8 cellular contexts compared by ENCODE assay signal in the genomic region with DNA sequence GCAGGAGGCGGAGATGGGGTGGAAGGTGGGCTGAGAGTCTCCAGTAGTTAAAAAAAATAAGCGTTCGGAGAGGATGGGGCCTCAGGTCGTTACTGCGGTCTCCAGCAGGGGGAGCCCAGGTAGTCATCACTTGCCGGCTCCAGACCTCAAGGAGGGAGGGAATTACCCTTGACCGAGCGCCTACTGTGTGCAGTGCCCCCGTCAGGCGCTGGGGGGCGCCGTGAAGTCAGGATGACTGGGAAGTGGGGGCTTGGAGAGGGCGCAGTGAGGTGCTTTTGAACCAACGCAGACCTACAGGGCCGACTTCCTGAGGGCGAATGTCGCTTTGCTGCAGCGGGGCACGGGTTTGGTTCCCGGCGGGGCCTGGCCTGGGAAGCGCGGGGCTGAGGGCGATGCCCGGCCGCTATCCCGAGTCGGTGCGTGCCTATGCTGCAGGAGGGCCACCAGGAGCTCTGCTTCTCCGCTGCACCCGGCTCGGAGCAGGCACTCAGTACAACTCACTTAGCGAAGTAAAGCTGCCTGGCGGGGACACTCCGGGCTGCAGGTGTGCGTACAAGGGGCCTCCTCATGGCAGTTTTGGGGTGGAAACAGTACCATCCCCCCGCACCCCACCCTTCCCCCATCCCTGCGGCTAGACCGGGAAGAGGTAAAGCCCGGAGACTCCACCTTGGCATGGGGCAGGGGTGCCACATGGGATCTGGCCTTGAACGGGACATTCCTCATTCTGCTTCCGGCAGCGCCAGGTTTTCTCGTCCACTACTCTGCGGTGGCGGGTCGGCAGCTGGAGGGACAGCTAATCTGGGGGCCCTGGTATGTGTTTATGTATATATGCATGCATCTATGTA.
DNase-seq lines count a peak whose midpoint lies in the region; ATAC-seq and TF ChIP-seq lines count a peak whose summit lies in the region.

No MANE protein-coding gene starts in this region.

- H4K20me1 ChIP-seq in OCI-LY3 (ENCODE audit: insufficient read depth, low read length): peaks cover 14% of the 10 kb centered on the region; the same call in 1 of the 2 replicates

- H3K4me3 ChIP-seq in Caco-2 (ENCODE audit: low read depth, low read length) (no peak overlapping the region), OCI-LY3 (ENCODE audit: low read length) (no peak overlapping the region), fibroblast of mammary gland (ENCODE audit: control insufficient read depth, low read depth, low read length) (no peak overlapping the region), upper lobe of right lung (no peak overlapping the region)

- H3K4me3 Mint-ChIP-seq in Caco-2 (ENCODE audit: unreplicated experiment): no peak overlapping the region
- no peak overlapping the region for H3K4me3 Mint-ChIP-seq in osteocyte (ENCODE audit: unreplicated experiment)

- POLR2A ChIA-PET in Caco-2 (lab: Charles Lee): no interaction called here

- intact Hi-C loops in Caco-2 (cut with micrococcal nuclease; ENCODE audit: unreplicated experiment): loop anchor here (1.0 kb wide), 4 partner anchors 14 to 58 kb away; no protein-coding TSS in a partner anchor
- intact Hi-C loops in upper lobe of right lung (cut with DNase I): no loop called here

- H3K27me3 ChIP-seq in Caco-2 (replicated peaks; ENCODE audit: control insufficient read depth, insufficient read depth, low read length): peaks cover 3% of the 10 kb centered on the region
- H3K27me3 ChIP-seq in OCI-LY3 (ENCODE audit: low read depth, low read length): peaks cover 36% of the 10 kb centered on the region
- peaks cover 85% of the 10 kb centered on the region for H3K27me3 ChIP-seq in upper lobe of right lung

- H3K27ac Mint-ChIP-seq in Caco-2 (ENCODE audit: unreplicated experiment): no peak overlapping the region
- no peak overlapping the region for H3K27ac Mint-ChIP-seq in osteocyte (ENCODE audit: unreplicated experiment)

- DNase-seq in Caco-2: peak; percentile 85 to 89
- peak; percentile 73 for DNase-seq in HK-2 (ENCODE audit: unreplicated experiment)
- DNase-seq in activated T-cell treated with anti-CD3 and anti-CD28 coated beads for 24 hours (ENCODE audit: low read depth): peak; percentile 68
- peak; percentile 74 for DNase-seq in fibroblast of mammary gland (ENCODE audit: low read depth)
- no peak for DNase-seq in osteocyte (ENCODE audit: extremely low spot score, unreplicated experiment)
- DNase-seq in upper lobe of right lung: peak; percentile 80

- H3K4me1 ChIP-seq in Caco-2 (no peaks in the 10 kb centered on the region), OCI-LY3 (ENCODE audit: low read length) (peaks cover 9% of the 10 kb centered on the region; the same call in 1 of the 2 replicates), upper lobe of right lung (no peaks in the 10 kb centered on the region)

- H3K4me2 ChIP-seq in OCI-LY3 (ENCODE audit: low read length): no peak overlapping the region

- ATAC-seq in GM19463 (IDR thresholded peaks at IDR 0.05; ENCODE audit: unreplicated experiment): peak; percentile 76
- peak; percentile 91 for ATAC-seq in upper lobe of right lung

- H3K9me3 ChIP-seq in Caco-2 (no peaks in the 10 kb centered on the region), OCI-LY3 (ENCODE audit: insufficient read depth, low read length) (no peaks in the 10 kb centered on the region), upper lobe of right lung (no peaks in the 10 kb centered on the region)

- H3K79me2 ChIP-seq in OCI-LY3 (ENCODE audit: low read length): no peaks in the 10 kb centered on the region

- H3K4me1 Mint-ChIP-seq in Caco-2 (ENCODE audit: low read depth, unreplicated experiment) (no peaks in the 10 kb centered on the region), osteocyte (ENCODE audit: unreplicated experiment) (no peaks in the 10 kb centered on the region)

- no peak overlapping the region for H2AFZ ChIP-seq in OCI-LY3 (ENCODE audit: low read depth, low read length)

- CTCF ChIA-PET in Caco-2 (lab: Charles Lee): interaction anchor here (1.0 to 2.5 kb wide), 7 partner anchors 12 to 58 kb away, joined by 3 to 13 read pairs (median 3); no protein-coding TSS in a partner anchor

- H3K36me3 Mint-ChIP-seq in Caco-2 (ENCODE audit: insufficient read depth, unreplicated experiment) (no peaks in the 10 kb centered on the region), osteocyte (ENCODE audit: unreplicated experiment) (no peaks in the 10 kb centered on the region)

- H3K36me3 ChIP-seq in Caco-2 (ENCODE audit: control insufficient read depth, insufficient read depth, low read length) (no peaks in the 10 kb centered on the region), OCI-LY3 (replicated peaks; ENCODE audit: low read depth, low read length) (no peaks in the 10 kb centered on the region), upper lobe of right lung (no peaks in the 10 kb centered on the region)

- peaks cover 22% of the 10 kb centered on the region for H3K27me3 Mint-ChIP-seq in Caco-2 (ENCODE audit: insufficient read depth, unreplicated experiment)
- H3K27me3 Mint-ChIP-seq in osteocyte (ENCODE audit: unreplicated experiment): peaks cover 79% of the 10 kb centered on the region

- TF ChIP-seq CTCF in Caco-2 (IDR thresholded peaks at IDR 0.05; ENCODE audit: insufficient read depth in 1 of 2, low read depth in 1 of 2, low read length in 1 of 2, severe bottlenecking in 1 of 2, unreplicated experiment in 1 of 2) (peak; percentile 86 to 94), OCI-LY3 (IDR thresholded peaks at IDR 0.05; ENCODE audit: low read depth, low read length) (peak; percentile 99), fibroblast of mammary gland (conservative IDR thresholded peaks at IDR 0.05; ENCODE audit: control insufficient read depth, insufficient read depth, low read depth, low read length) (peak; percentile 76), osteocyte (IDR thresholded peaks at IDR 0.05) (peak; percentile 67), upper lobe of right lung (IDR thresholded peaks at IDR 0.05) (peak; percentile 73)

- BruUV-seq in Caco-2 (replicated peaks; lab: Mats Ljungman, UMichigan): no TSS peak

- H3K9ac ChIP-seq in OCI-LY3 (ENCODE audit: low read length): no peak overlapping the region

- no peak overlapping the region for H3K27ac ChIP-seq in OCI-LY3 (ENCODE audit: low read length)
- H3K27ac ChIP-seq in upper lobe of right lung: no peak overlapping the region

- H3K9me3 Mint-ChIP-seq in Caco-2 (ENCODE audit: unreplicated experiment): no peaks in the 10 kb centered on the region
- H3K9me3 Mint-ChIP-seq in osteocyte (ENCODE audit: unreplicated experiment): no peaks in the 10 kb centered on the region
